1 cellular context compared by ENCODE assay signal in the genomic region with DNA sequence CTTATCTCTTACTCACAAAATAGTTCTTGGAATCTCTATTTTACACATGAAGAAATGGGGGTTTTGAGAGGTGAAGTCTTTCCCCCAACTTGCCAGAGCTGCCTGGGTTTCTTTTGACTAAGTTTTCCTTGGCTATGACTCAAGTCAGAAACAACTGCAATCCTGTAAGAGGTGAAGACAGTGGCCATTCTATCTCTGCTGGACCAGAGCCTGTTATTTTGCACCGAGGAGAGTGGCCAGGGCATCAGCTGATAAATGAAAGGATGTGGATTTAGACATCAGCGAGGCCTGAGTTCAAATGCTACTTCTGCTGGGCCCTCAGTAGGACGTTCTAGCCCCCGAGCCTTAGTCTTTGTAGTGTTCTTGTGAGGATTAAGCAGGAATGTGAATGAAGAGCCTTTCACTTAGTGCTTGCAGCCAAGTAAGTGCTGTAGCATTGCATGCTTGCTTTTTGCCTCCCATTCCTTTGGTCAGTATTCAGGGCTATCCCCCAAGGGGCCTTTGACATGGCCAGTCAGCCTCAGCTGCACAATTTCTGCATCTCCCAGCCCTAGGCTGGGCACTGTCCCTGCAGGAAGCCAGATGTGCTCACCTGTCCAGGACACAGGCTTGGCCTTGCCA.
TF ChIP-seq lines count a peak whose summit lies in the region.

No MANE protein-coding gene starts in this region.

TF ChIP-seq in WTC11, 78 proteins besides CTCF, POLR2A, EP300 and RAD21 (continued from another document):
- TF ChIP-seq, protein P1, sequence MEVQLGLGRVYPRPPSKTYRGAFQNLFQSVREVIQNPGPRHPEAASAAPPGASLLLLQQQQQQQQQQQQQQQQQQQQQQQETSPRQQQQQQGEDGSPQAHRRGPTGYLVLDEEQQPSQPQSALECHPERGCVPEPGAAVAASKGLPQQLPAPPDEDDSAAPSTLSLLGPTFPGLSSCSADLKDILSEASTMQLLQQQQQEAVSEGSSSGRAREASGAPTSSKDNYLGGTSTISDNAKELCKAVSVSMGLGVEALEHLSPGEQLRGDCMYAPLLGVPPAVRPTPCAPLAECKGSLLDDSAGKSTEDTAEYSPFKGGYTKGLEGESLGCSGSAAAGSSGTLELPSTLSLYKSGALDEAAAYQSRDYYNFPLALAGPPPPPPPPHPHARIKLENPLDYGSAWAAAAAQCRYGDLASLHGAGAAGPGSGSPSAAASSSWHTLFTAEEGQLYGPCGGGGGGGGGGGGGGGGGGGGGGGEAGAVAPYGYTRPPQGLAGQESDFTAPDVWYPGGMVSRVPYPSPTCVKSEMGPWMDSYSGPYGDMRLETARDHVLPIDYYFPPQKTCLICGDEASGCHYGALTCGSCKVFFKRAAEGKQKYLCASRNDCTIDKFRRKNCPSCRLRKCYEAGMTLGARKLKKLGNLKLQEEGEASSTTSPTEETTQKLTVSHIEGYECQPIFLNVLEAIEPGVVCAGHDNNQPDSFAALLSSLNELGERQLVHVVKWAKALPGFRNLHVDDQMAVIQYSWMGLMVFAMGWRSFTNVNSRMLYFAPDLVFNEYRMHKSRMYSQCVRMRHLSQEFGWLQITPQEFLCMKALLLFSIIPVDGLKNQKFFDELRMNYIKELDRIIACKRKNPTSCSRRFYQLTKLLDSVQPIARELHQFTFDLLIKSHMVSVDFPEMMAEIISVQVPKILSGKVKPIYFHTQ (CRISPR knock-in tag; IDR thresholded peaks at IDR 0.05), result no peak
- TF ChIP-seq HMGA2 (CRISPR knock-in tag; IDR thresholded peaks at IDR 0.05) (no peak), CREM (CRISPR knock-in tag; IDR thresholded peaks at IDR 0.05) (no peak), ELF4 (CRISPR knock-in tag; IDR thresholded peaks at IDR 0.05; ENCODE audit: low read depth) (no peak), NR1H2 (CRISPR knock-in tag; IDR thresholded peaks at IDR 0.05) (no peak), FOXP1 (CRISPR knock-in tag; IDR thresholded peaks at IDR 0.05; ENCODE audit: borderline replicate concordance) (no peak), NFYB (CRISPR knock-in tag; conservative IDR thresholded peaks at IDR 0.05; ENCODE audit: low read depth) (no peak), TEAD4 (CRISPR knock-in tag; IDR thresholded peaks at IDR 0.05) (no peak), RELA (CRISPR knock-in tag; IDR thresholded peaks at IDR 0.05; ENCODE audit: borderline replicate concordance) (no peak), NFATC4 (CRISPR knock-in tag; IDR thresholded peaks at IDR 0.05) (no peak)
- TF ChIP-seq, protein P2, sequence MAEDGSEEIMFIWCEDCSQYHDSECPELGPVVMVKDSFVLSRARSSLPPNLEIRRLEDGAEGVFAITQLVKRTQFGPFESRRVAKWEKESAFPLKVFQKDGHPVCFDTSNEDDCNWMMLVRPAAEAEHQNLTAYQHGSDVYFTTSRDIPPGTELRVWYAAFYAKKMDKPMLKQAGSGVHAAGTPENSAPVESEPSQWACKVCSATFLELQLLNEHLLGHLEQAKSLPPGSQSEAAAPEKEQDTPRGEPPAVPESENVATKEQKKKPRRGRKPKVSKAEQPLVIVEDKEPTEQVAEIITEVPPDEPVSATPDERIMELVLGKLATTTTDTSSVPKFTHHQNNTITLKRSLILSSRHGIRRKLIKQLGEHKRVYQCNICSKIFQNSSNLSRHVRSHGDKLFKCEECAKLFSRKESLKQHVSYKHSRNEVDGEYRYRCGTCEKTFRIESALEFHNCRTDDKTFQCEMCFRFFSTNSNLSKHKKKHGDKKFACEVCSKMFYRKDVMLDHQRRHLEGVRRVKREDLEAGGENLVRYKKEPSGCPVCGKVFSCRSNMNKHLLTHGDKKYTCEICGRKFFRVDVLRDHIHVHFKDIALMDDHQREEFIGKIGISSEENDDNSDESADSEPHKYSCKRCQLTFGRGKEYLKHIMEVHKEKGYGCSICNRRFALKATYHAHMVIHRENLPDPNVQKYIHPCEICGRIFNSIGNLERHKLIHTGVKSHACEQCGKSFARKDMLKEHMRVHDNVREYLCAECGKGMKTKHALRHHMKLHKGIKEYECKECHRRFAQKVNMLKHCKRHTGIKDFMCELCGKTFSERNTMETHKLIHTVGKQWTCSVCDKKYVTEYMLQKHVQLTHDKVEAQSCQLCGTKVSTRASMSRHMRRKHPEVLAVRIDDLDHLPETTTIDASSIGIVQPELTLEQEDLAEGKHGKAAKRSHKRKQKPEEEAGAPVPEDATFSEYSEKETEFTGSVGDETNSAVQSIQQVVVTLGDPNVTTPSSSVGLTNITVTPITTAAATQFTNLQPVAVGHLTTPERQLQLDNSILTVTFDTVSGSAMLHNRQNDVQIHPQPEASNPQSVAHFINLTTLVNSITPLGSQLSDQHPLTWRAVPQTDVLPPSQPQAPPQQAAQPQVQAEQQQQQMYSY (CRISPR knock-in tag; IDR thresholded peaks at IDR 0.05), result no peak
